Comparison of ENCODE assay signal across 2 cellular contexts in genomic region chr17:63458478-63458877, GRCh38.
TF ChIP-seq lines count a peak whose summit lies in the region.

No MANE protein-coding gene starts in this region.

TF ChIP-seq in SK-N-SH, 30 proteins besides CTCF, POLR2A, EP300 and RAD21 (continued from another document):
- TF ChIP-seq PBX3 (IDR thresholded peaks at IDR 0.05) (no peak), MEF2A (IDR thresholded peaks at IDR 0.05; ENCODE audit: borderline replicate concordance, low read depth) (no peak)
TF ChIP-seq in SK-N-SH: peak in this region for 0.

TF ChIP-seq in SK-N-SH treated with all-trans-retinoic acid at 6 μM for 48 hours, 23 proteins besides CTCF, POLR2A, EP300 and RAD21 (continued from another document):
- TF ChIP-seq POU6F1 (CRISPR knock-in tag; IDR thresholded peaks at IDR 0.05; ENCODE audit: borderline replicate concordance, low read depth), result no peak
- no peak for TF ChIP-seq PPARA (CRISPR knock-in tag; IDR thresholded peaks at IDR 0.05; ENCODE audit: borderline replicate concordance)
- no peak for TF ChIP-seq TSHZ2 (CRISPR knock-in tag; IDR thresholded peaks at IDR 0.05)
- TF ChIP-seq RARB (CRISPR knock-in tag; IDR thresholded peaks at IDR 0.05), result no peak
